In genomic region chr22:21840236-21840823, GRCh38 we compare ENCODE assay signal across 31 cellular contexts.
"Had no signal": no experiment of that assay in that cellular context is flagged by ENCODE, and none has a peak within 500 bp of the region (broad histone marks: within the 10 kb centered on the region; RNA-seq: fewer than 3 reads in every experiment).

No MANE protein-coding gene starts in this region.

- H3K27ac Mint-ChIP-seq: activated CD4-positive, alpha-beta memory T cell treated with anti-CD3 and anti-CD28 coated beads for 36 hours; activated CD4-positive, alpha-beta T cell treated with anti-CD3 and anti-CD28 coated beads for 36 hours; activated CD4-positive, alpha-beta T cell treated with anti-CD3 and anti-CD28 coated beads, Interleukin-2, amount 10 ng/mL, durations not matched to agents 24 days and 14 days; activated CD8-positive, alpha-beta memory T cell treated with anti-CD3 and anti-CD28 coated beads, Interleukin-2, amount 10 ng/mL, durations not matched to agents 7 days and 5 days; activated CD8-positive, alpha-beta T cell treated with anti-CD3 and anti-CD28 coated beads, Interleukin-2, amount 10 ng/mL, durations not matched to agents 7 days and 5 days; activated naive CD4-positive, alpha-beta T cell treated with anti-CD3 and anti-CD28 coated beads for 36 hours; activated naive CD8-positive, alpha-beta T cell treated with anti-CD3 and anti-CD28 coated beads for 36 hours; activated naive CD8-positive, alpha-beta T cell treated with anti-CD3 and anti-CD28 coated beads, Interleukin-2, amount 50 U/mL, for 24 hours; activated T-helper 1 cell treated with anti-CD3 and anti-CD28 coated beads, Interleukin-12 subunit alpha, Interleukin-12 subunit beta, Interleukin-2, Interleukin-4 antibody, amounts not matched to agents 30 ng/mL and 10 ng/mL and 1 ng/mL, durations not matched to agents 14 hours and 24 hours and 36 hours; activated T-helper 2 cell treated with anti-CD3 and anti-CD28 coated beads, Interferon-gamma antibody, Interleukin-2, Interleukin-4, amounts not matched to agents 10 μg/mL and 5 μg/mL and 100 μg/mL, durations not matched to agents 14 hours and 24 hours and 36 hours; dendritic cell treated with granulocyte-macrophage colony-stimulating factor and Interleukin-4, amounts not matched to agents 40 ng/mL and 50 ng/mL, for 4 days had no signal

- DNase-seq: activated CD4-positive, alpha-beta memory T cell treated with anti-CD3 and anti-CD28 coated beads for 36 hours; activated CD4-positive, alpha-beta T cell treated with anti-CD3 and anti-CD28 coated beads for 36 hours; activated CD4-positive, alpha-beta T cell treated with anti-CD3 and anti-CD28 coated beads, Interleukin-2, amount 10 ng/mL, durations not matched to agents 24 days and 14 days; activated CD4-positive, CD25-positive, alpha-beta regulatory T cell; activated CD4-positive, CD25-positive, alpha-beta regulatory T cell treated with anti-CD3 and anti-CD28 coated beads, Interleukin-2, amount 50 U/mL, for 72 hours; activated CD8-positive, alpha-beta memory T cell treated with anti-CD3 and anti-CD28 coated beads, Interleukin-2, amount 10 ng/mL, durations not matched to agents 7 days and 5 days; activated CD8-positive, alpha-beta memory T cell treated with anti-CD3 and anti-CD28 coated beads, Interleukin-2, amount 50 U/mL, for 4 hours; activated CD8-positive, alpha-beta T cell treated with anti-CD3 and anti-CD28 coated beads, Interleukin-2, amount 10 ng/mL, durations not matched to agents 7 days and 5 days; activated effector memory CD4-positive, alpha-beta T cell treated with anti-CD3 and anti-CD28 coated beads, Interleukin-2, amount 50 U/mL, for 16 hours; activated naive CD4-positive, alpha-beta T cell treated with anti-CD3 and anti-CD28 coated beads for 36 hours; activated naive CD8-positive, alpha-beta T cell treated with anti-CD3 and anti-CD28 coated beads for 36 hours; activated naive CD8-positive, alpha-beta T cell treated with anti-CD3 and anti-CD28 coated beads, Interleukin-2, amount 50 U/mL, for 24 hours; activated T-cell treated with anti-CD3 and anti-CD28 coated beads, Interleukin-2, amount 50 U/mL, for 1 hour; activated T-cell treated with anti-CD3 and anti-CD28 coated beads, Interleukin-2, amount 50 U/mL, for 48 hours; adrenal gland; amygdala; aorta; body of pancreas; central memory CD4-positive, alpha-beta T cell; cerebellar nuclear complex; dorsolateral prefrontal cortex; effector memory CD4-positive, alpha-beta T cell; erythroblast; foreskin keratinocyte; gastrocnemius medialis; glutamatergic neuron; T-helper 2 cell had no signal

- ATAC-seq: activated CD4-positive, alpha-beta T cell treated with anti-CD3 and anti-CD28 coated beads for 36 hours; activated CD8-positive, alpha-beta memory T cell treated with anti-CD3 and anti-CD28 coated beads, Interleukin-2, amount 10 ng/mL, durations not matched to agents 7 days and 5 days; activated CD8-positive, alpha-beta T cell treated with anti-CD3 and anti-CD28 coated beads, Interleukin-2, amount 10 ng/mL, durations not matched to agents 7 days and 5 days; activated naive CD8-positive, alpha-beta T cell treated with anti-CD3 and anti-CD28 coated beads, Interleukin-2, amount 50 U/mL, for 24 hours; body of pancreas; foreskin keratinocyte; gastrocnemius medialis had no signal

- H3K27me3 Mint-ChIP-seq: activated CD4-positive, alpha-beta memory T cell treated with anti-CD3 and anti-CD28 coated beads for 36 hours; activated CD4-positive, alpha-beta T cell treated with anti-CD3 and anti-CD28 coated beads for 36 hours; activated CD4-positive, alpha-beta T cell treated with anti-CD3 and anti-CD28 coated beads, Interleukin-2, amount 10 ng/mL, durations not matched to agents 24 days and 14 days; activated CD8-positive, alpha-beta memory T cell treated with anti-CD3 and anti-CD28 coated beads, Interleukin-2, amount 10 ng/mL, durations not matched to agents 7 days and 5 days; activated naive CD4-positive, alpha-beta T cell treated with anti-CD3 and anti-CD28 coated beads, Interleukin-2, amount 50 U/mL, for 24 hours; activated naive CD8-positive, alpha-beta T cell treated with anti-CD3 and anti-CD28 coated beads for 36 hours; activated naive CD8-positive, alpha-beta T cell treated with anti-CD3 and anti-CD28 coated beads, Interleukin-2, amount 50 U/mL, for 24 hours; dendritic cell treated with granulocyte-macrophage colony-stimulating factor and Interleukin-4, amounts not matched to agents 40 ng/mL and 50 ng/mL, for 4 days had no signal

- H3K4me3 Mint-ChIP-seq: activated CD4-positive, alpha-beta memory T cell treated with anti-CD3 and anti-CD28 coated beads for 36 hours; activated CD4-positive, alpha-beta T cell treated with anti-CD3 and anti-CD28 coated beads for 36 hours; activated CD4-positive, alpha-beta T cell treated with anti-CD3 and anti-CD28 coated beads, Interleukin-2, amount 10 ng/mL, durations not matched to agents 24 days and 14 days; activated CD8-positive, alpha-beta memory T cell treated with anti-CD3 and anti-CD28 coated beads, Interleukin-2, amount 10 ng/mL, durations not matched to agents 7 days and 5 days; activated CD8-positive, alpha-beta T cell treated with anti-CD3 and anti-CD28 coated beads, Interleukin-2, amount 10 ng/mL, durations not matched to agents 7 days and 5 days; activated naive CD4-positive, alpha-beta T cell treated with anti-CD3 and anti-CD28 coated beads for 36 hours; activated naive CD8-positive, alpha-beta T cell treated with anti-CD3 and anti-CD28 coated beads for 36 hours; activated naive CD8-positive, alpha-beta T cell treated with anti-CD3 and anti-CD28 coated beads, Interleukin-2, amount 50 U/mL, for 24 hours; activated T-helper 1 cell treated with anti-CD3 and anti-CD28 coated beads, Interleukin-12 subunit alpha, Interleukin-12 subunit beta, Interleukin-2, Interleukin-4 antibody, amounts not matched to agents 30 ng/mL and 10 ng/mL and 1 ng/mL, durations not matched to agents 14 hours and 24 hours and 36 hours; dendritic cell treated with granulocyte-macrophage colony-stimulating factor and Interleukin-4, amounts not matched to agents 40 ng/mL and 50 ng/mL, for 4 days had no signal

- H3K36me3 Mint-ChIP-seq: activated CD4-positive, alpha-beta memory T cell treated with anti-CD3 and anti-CD28 coated beads for 36 hours had no signal

- H3K9me3 Mint-ChIP-seq: activated CD4-positive, alpha-beta memory T cell treated with anti-CD3 and anti-CD28 coated beads for 36 hours; activated CD4-positive, alpha-beta T cell treated with anti-CD3 and anti-CD28 coated beads, Interleukin-2, amount 10 ng/mL, durations not matched to agents 24 days and 14 days; activated naive CD4-positive, alpha-beta T cell treated with anti-CD3 and anti-CD28 coated beads for 36 hours; activated naive CD8-positive, alpha-beta T cell treated with anti-CD3 and anti-CD28 coated beads for 36 hours; activated naive CD8-positive, alpha-beta T cell treated with anti-CD3 and anti-CD28 coated beads, Interleukin-2, amount 50 U/mL, for 24 hours; activated T-helper 1 cell treated with anti-CD3 and anti-CD28 coated beads, Interleukin-12 subunit alpha, Interleukin-12 subunit beta, Interleukin-2, Interleukin-4 antibody, amounts not matched to agents 30 ng/mL and 10 ng/mL and 1 ng/mL, durations not matched to agents 14 hours and 24 hours and 36 hours; activated T-helper 2 cell treated with anti-CD3 and anti-CD28 coated beads, Interferon-gamma antibody, Interleukin-2, Interleukin-4, amounts not matched to agents 10 μg/mL and 5 μg/mL and 100 μg/mL, durations not matched to agents 14 hours and 24 hours and 36 hours; dendritic cell treated with granulocyte-macrophage colony-stimulating factor and Interleukin-4, amounts not matched to agents 40 ng/mL and 50 ng/mL, for 4 days had no signal
